Comparison of ENCODE assay signal across 8 cellular contexts in the genomic region with DNA sequence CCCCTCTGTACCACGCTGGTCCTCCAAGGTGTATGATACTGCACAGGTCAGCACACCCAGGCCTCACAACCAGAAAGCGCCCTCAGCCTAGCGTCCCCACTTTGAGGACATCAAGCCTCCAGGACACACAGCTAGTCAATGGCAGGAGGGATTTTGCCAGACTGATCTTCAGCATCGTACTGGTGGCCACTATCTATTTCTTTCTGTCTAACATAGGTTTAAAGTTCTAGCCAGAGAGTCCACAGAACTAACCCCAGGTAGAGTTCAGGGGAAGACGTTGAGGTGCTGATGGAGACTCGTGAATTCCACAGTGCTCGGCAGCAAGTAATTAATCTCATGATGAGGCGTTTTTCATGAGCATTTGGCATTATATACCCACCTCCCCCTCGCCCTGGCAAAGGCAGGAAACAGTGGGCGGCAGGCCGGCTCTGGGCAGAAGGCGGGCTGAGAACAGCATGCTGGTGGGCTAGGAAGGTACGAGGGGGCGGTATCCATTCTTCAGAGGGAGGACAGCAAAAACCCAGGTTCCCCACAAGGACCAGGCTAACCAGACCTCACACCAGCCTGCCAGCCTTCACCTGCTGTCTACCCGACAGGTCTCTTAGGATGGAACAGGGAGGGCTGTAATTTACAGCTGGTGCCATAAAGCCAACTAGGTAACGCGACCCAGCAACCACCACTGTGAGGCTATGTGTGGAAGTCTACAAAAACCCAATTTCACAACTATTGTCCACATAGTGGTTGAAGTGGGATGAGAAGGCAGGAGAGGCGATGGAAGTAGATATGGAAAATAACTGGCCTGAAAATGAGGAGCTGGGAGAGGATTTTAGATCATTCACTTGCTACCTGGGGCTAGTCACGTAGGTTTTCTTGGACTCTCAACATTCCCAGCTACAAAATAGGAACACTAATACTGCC.
DNase-seq lines count a peak whose midpoint lies in the region; ATAC-seq, FAIRE-seq and TF ChIP-seq lines count a peak whose summit lies in the region.

No MANE protein-coding gene starts in this region.

- H3K9me3 Mint-ChIP-seq in activated naive CD4-positive, alpha-beta T cell treated with anti-CD3 and anti-CD28 coated beads, Interleukin-2, amount 50 U/mL, for 24 hours: no peaks in the 10 kb centered on the region

- no peak for TF ChIP-seq CTCF in D721Med (IDR thresholded peaks at IDR 0.05; ENCODE audit: insufficient read depth, missing control alignments)

- H3K4me1 Mint-ChIP-seq in activated naive CD4-positive, alpha-beta T cell treated with anti-CD3 and anti-CD28 coated beads, Interleukin-2, amount 50 U/mL, for 24 hours: peaks cover 95% of the 10 kb centered on the region

- DNase-seq in NCI-H2171 treated with DMSO at 0.1 percent for 48 hours (lab: John Stamatoyannopoulos, UW) (peak; percentile 20), NCI-H2171 (lab: John Stamatoyannopoulos, UW) (no peak), left kidney (ENCODE audit: low read depth, low spot score) (peak; percentile 64), D721Med (ENCODE audit: insufficient read length, low spot score) (no peak), AG08395 (ENCODE audit: low spot score) (no peak)
- peak; percentile 71 for DNase-seq in stimulated activated naive CD8-positive, alpha-beta T cell treated with anti-CD3 and anti-CD28 coated beads, Interleukin-15, Interleukin-2, amounts not matched to agents 100 U/mL and 50 U/mL, for 24 hours

- ATAC-seq in stimulated activated naive CD8-positive, alpha-beta T cell treated with anti-CD3 and anti-CD28 coated beads, Interleukin-15, Interleukin-2, amounts not matched to agents 100 U/mL and 50 U/mL, for 24 hours: no peak
- no peak for ATAC-seq in GM18858 (IDR thresholded peaks at IDR 0.05; ENCODE audit: unreplicated experiment)

- no peak for FAIRE-seq in D721Med (lab: Jason Lieb, UNC)

- H3K4me3 Mint-ChIP-seq in activated naive CD4-positive, alpha-beta T cell treated with anti-CD3 and anti-CD28 coated beads, Interleukin-2, amount 50 U/mL, for 24 hours: peak overlapping the region; percentile 91

- peak overlapping the region; percentile 95 for H3K27ac Mint-ChIP-seq in activated naive CD4-positive, alpha-beta T cell treated with anti-CD3 and anti-CD28 coated beads, Interleukin-2, amount 50 U/mL, for 24 hours

- peaks cover 12% of the 10 kb centered on the region for H3K36me3 Mint-ChIP-seq in activated naive CD4-positive, alpha-beta T cell treated with anti-CD3 and anti-CD28 coated beads, Interleukin-2, amount 50 U/mL, for 24 hours

- no peaks in the 10 kb centered on the region for H3K27me3 Mint-ChIP-seq in activated naive CD4-positive, alpha-beta T cell treated with anti-CD3 and anti-CD28 coated beads, Interleukin-2, amount 50 U/mL, for 24 hours

Comparison
In these comparisons a context has a peak if more than half of its experiments do, and no peak if none do; other contexts are left out.
1. DNase-seq: peak in NCI-H2171 treated with DMSO at 0.1 percent for 48 hours (single experiment), left kidney (single experiment) and stimulated activated naive CD8-positive, alpha-beta T cell treated with anti-CD3 and anti-CD28 coated beads, Interleukin-15, Interleukin-2, amounts not matched to agents 100 U/mL and 50 U/mL, for 24 hours (single experiment); none in NCI-H2171 (single experiment), D721Med (single experiment) and AG08395 (single experiment).